7 cellular contexts compared by ENCODE assay signal in genomic region chr12:22631863-22632463, GRCh38. TPM values are rescaled to one million over a fixed set of nuclear protein-coding genes. Genes with fewer than 3 reads are reported as not detected.
A peak's percentile ranks its signal among the peaks of the same experiment; 100 is the strongest.
DNase-seq lines count a peak whose midpoint lies in the region; ATAC-seq and TF ChIP-seq lines count a peak whose summit lies in the region.

No MANE protein-coding gene starts in this region.

- no peaks in the 10 kb centered on the region for H3K27me3 ChIP-seq in GM06990 (replicated peaks; ENCODE audit: control insufficient read depth, insufficient read depth, low read length)

- peaks cover 3% of the 10 kb centered on the region for H3K36me3 ChIP-seq in GM06990 (ENCODE audit: control insufficient read depth, insufficient read depth, low read length)

- TF ChIP-seq CTCF in GM06990 (IDR thresholded peaks at IDR 0.05; ENCODE audit: insufficient read depth, low read length, poor library complexity, severe bottlenecking) (peak; percentile 49), progenitor cell of endocrine pancreas (IDR thresholded peaks at IDR 0.05; ENCODE audit: unreplicated experiment) (peak; percentile 86)

- no peaks in the 10 kb centered on the region for H3K9me3 Mint-ChIP-seq in progenitor cell of endocrine pancreas (ENCODE audit: low read depth)

- H3K4me3 ChIP-seq in GM06990 (replicated peaks; ENCODE audit: low read depth, low read length): no peak overlapping the region

- no peak overlapping the region for H3K27ac Mint-ChIP-seq in progenitor cell of endocrine pancreas

- H3K36me3 Mint-ChIP-seq in progenitor cell of endocrine pancreas (ENCODE audit: insufficient read depth): peaks cover 29% of the 10 kb centered on the region

- in situ Hi-C loops in G401 (cut with HindIII; ENCODE audit: low sequenced_read_pairs): no loop called here

- no peak for ATAC-seq in GM18861 (IDR thresholded peaks at IDR 0.05; ENCODE audit: unreplicated experiment)

- peaks cover 44% of the 10 kb centered on the region for H3K4me1 Mint-ChIP-seq in progenitor cell of endocrine pancreas (ENCODE audit: low read depth)

- H3K4me3 Mint-ChIP-seq in progenitor cell of endocrine pancreas (ENCODE audit: low read depth): no peak overlapping the region

- DNase-seq in GM06990 (ENCODE audit: extremely low read depth, insufficient read length) (no peak), NCI-H146 treated with DMSO at 0.1 percent for 48 hours (lab: John Stamatoyannopoulos, UW; ENCODE audit: unreplicated experiment) (peak; percentile 35), dermis blood vessel endothelial cell (peak; percentile 44), progenitor cell of endocrine pancreas (ENCODE audit: low spot score, unreplicated experiment) (no peak), G401 (ENCODE audit: low spot score) (no peak), OCI-M2 (lab: John Stamatoyannopoulos, UW; ENCODE audit: unreplicated experiment) (no peak)

- no peaks in the 10 kb centered on the region for H3K27me3 Mint-ChIP-seq in progenitor cell of endocrine pancreas

RNA-seq across cellular contexts. Expression of gene ETNK1, which starts 7.0 kb away (rescaled TPM):
- total RNA-seq in dermis blood vessel endothelial cell: 37.1 and 41.8 TPM in 2 replicates
- total RNA-seq in progenitor cell of endocrine pancreas: 285 and 295 TPM in 2 replicates
- total RNA-seq in G401 (2014; rRNA removed; shearing (Covaris generic)): 20.3 and 29.4 TPM in 2 replicates

Comparison
In these comparisons a context has a peak if more than half of its experiments do, and no peak if none do; other contexts are left out.
1. DNase-seq: peak in NCI-H146 treated with DMSO at 0.1 percent for 48 hours (single experiment) and dermis blood vessel endothelial cell (single experiment); none in GM06990 (single experiment), progenitor cell of endocrine pancreas (single experiment), G401 (single experiment) and OCI-M2 (single experiment).